11 cellular contexts compared by ENCODE assay signal in genomic region chr14:52844262-52845060, GRCh38. TPM values are rescaled to one million over a fixed set of nuclear protein-coding genes. Genes with fewer than 3 reads are reported as not detected.
DNase-seq lines count a peak whose midpoint lies in the region; ATAC-seq and TF ChIP-seq lines count a peak whose summit lies in the region.
"Had no signal": no experiment of that assay in that cellular context is flagged by ENCODE, and none has a peak within 500 bp of the region (broad histone marks: within the 10 kb centered on the region; RNA-seq: fewer than 3 reads in every experiment).

No MANE protein-coding gene starts in this region.

- no peaks in the 10 kb centered on the region for H3K9me3 Mint-ChIP-seq in stimulated activated naive CD8-positive, alpha-beta T cell treated with anti-CD3 and anti-CD28 coated beads, Interleukin-15, amount 100 ng/mL, for 72 hours
- H3K9me3 Mint-ChIP-seq: central memory CD8-positive, alpha-beta T cell had no signal

- no peak overlapping the region for H2BK5ac ChIP-seq in neuronal stem cell (ENCODE audit: low read length)

- H3K23ac ChIP-seq in neuronal stem cell (ENCODE audit: low read depth, low read length, poor library complexity), result no peak overlapping the region

- no peaks in the 10 kb centered on the region for H3F3A ChIP-seq in OCI-LY1 (ENCODE audit: insufficient read depth, low read length)

- H3K9ac ChIP-seq in OCI-LY1 (ENCODE audit: low read length), result no peak overlapping the region
- no peak overlapping the region for H3K9ac ChIP-seq in neuronal stem cell (ENCODE audit: low read depth, low read length, poor library complexity)

- 0 out of 2 replicates have a peak overlapping the region, but pooled peaks have one; percentile 7 for H3K4me2 ChIP-seq in OCI-LY1 (ENCODE audit: low read length)
- no peak overlapping the region for H3K4me2 ChIP-seq in neuronal stem cell (ENCODE audit: insufficient read depth, low read length, poor library complexity, severe bottlenecking)

- no peaks in the 10 kb centered on the region for H3K4me1 Mint-ChIP-seq in stimulated activated naive CD8-positive, alpha-beta T cell treated with anti-CD3 and anti-CD28 coated beads, Interleukin-15, amount 100 ng/mL, for 72 hours
- H3K4me1 Mint-ChIP-seq: central memory CD8-positive, alpha-beta T cell had no signal

- H3K79me1 ChIP-seq in neuronal stem cell (ENCODE audit: low read depth, low read length), result no peaks in the 10 kb centered on the region

- H4K91ac ChIP-seq in neuronal stem cell (ENCODE audit: low read depth, low read length, poor library complexity), result no peak overlapping the region

- H3K4me3 Mint-ChIP-seq in stimulated activated naive CD8-positive, alpha-beta T cell treated with anti-CD3 and anti-CD28 coated beads, Interleukin-15, amount 100 ng/mL, for 72 hours, result no peak overlapping the region
- H3K4me3 Mint-ChIP-seq: central memory CD8-positive, alpha-beta T cell had no signal

- H3K4me3 ChIP-seq in ACC112 (ENCODE audit: low read depth, low read length) (peak overlapping the region; percentile 44; the same call in 1 of the 2 replicates), OCI-LY1 (ENCODE audit: low read depth, low read length, poor library complexity, severe bottlenecking) (no peak overlapping the region), neuronal stem cell (ENCODE audit: low read length in 2 of 2) (no peak overlapping the region)

- peak overlapping the region; percentile 40 for H3K27ac ChIP-seq in ACC112 (ENCODE audit: low read depth, low read length)
- no peak overlapping the region for H3K27ac ChIP-seq in OCI-LY1 (ENCODE audit: low read depth, low read length, poor library complexity, severe bottlenecking)
- no peak overlapping the region for H3K27ac ChIP-seq in neuronal stem cell (replicated peaks; ENCODE audit: low read length)

- no peak overlapping the region for H2BK12ac ChIP-seq in neuronal stem cell (ENCODE audit: low read length)

- H2BK15ac ChIP-seq in neuronal stem cell (ENCODE audit: low read length), result no peak overlapping the region

- TF ChIP-seq CTCF in OCI-LY1 (IDR thresholded peaks at IDR 0.05; ENCODE audit: low read length), result no peak

- no peaks in the 10 kb centered on the region for H3K9me2 ChIP-seq in OCI-LY1 (ENCODE audit: low read depth, low read length)

- H4K20me1 ChIP-seq in OCI-LY1 (ENCODE audit: insufficient read depth, low read length), result no peaks in the 10 kb centered on the region

- H2AK5ac ChIP-seq in neuronal stem cell (ENCODE audit: low read depth, low read length), result no peak overlapping the region

- no peak overlapping the region for H3K4ac ChIP-seq in neuronal stem cell (ENCODE audit: low read length)

- no peak overlapping the region for H3K18ac ChIP-seq in neuronal stem cell (ENCODE audit: low read length)

- H3K36me3 ChIP-seq in ACC112 (ENCODE audit: insufficient read depth, low read length), result no peaks in the 10 kb centered on the region
- no peaks in the 10 kb centered on the region for H3K36me3 ChIP-seq in OCI-LY1 (ENCODE audit: insufficient read depth, low read length)
- H3K36me3 ChIP-seq in neuronal stem cell (replicated peaks in 1 of 2; ENCODE audit: control insufficient read depth in 2 of 2, insufficient read depth in 2 of 2, low read length in 2 of 2), result no peaks in the 10 kb centered on the region

- H3K4me1 ChIP-seq in ACC112 (ENCODE audit: control insufficient read depth, insufficient read depth, low read length, unreplicated experiment) (peaks cover 26% of the 10 kb centered on the region), OCI-LY1 (ENCODE audit: insufficient read depth, low read length, severe bottlenecking) (peaks cover 7% of the 10 kb centered on the region), neuronal stem cell (ENCODE audit: control insufficient read depth in 2 of 2, insufficient read depth in 1 of 2, low read depth in 1 of 2, low read length in 2 of 2) (peaks cover 4 to 5% of the 10 kb centered on the region in 2 donors)

- H3K27ac Mint-ChIP-seq in stimulated activated naive CD8-positive, alpha-beta T cell treated with anti-CD3 and anti-CD28 coated beads, Interleukin-15, amount 100 ng/mL, for 72 hours, result no peak overlapping the region

- no peak overlapping the region for H3K14ac ChIP-seq in neuronal stem cell (ENCODE audit: low read length)

- H2BK120ac ChIP-seq in neuronal stem cell (ENCODE audit: low read depth, low read length), result no peak overlapping the region

- DNase-seq in globus pallidus (ENCODE audit: low spot score) (peak; percentile 31), neuronal stem cell (ENCODE audit: low spot score) (no peak), NCI-H82 treated with DMSO at 0.1 percent for 48 hours (lab: John Stamatoyannopoulos, UW; ENCODE audit: unreplicated experiment) (no peak)
- no peak for DNase-seq in stimulated activated CD4-positive, alpha-beta T cell treated with anti-CD3 and anti-CD28 coated beads, Interleukin-1b, Interleukin-23, amount 100 ng/mL, for 48 hours
- DNase-seq in stimulated activated naive CD8-positive, alpha-beta T cell treated with anti-CD3 and anti-CD28 coated beads, Interleukin-15, amount 100 ng/mL, for 72 hours, result no peak
- DNase-seq: activated T-cell treated with anti-CD3 and anti-CD28 coated beads, Interleukin-2, amount 50 U/mL, for 1 hour; NCI-H526 treated with DMSO at 0.1 percent for 48 hours had no signal

- no peak overlapping the region for H4K8ac ChIP-seq in neuronal stem cell (ENCODE audit: low read depth, low read length)

- H3K27me3 ChIP-seq in ACC112 (ENCODE audit: insufficient read depth, low read length), result no peaks in the 10 kb centered on the region
- H3K27me3 ChIP-seq in OCI-LY1 (ENCODE audit: insufficient read depth, low read length), result no peaks in the 10 kb centered on the region
- H3K27me3 ChIP-seq in neuronal stem cell (ENCODE audit: control insufficient read depth in 3 of 3, insufficient read depth in 3 of 3, low read depth in 1 of 3, low read length in 3 of 3), result no peaks in the 10 kb centered on the region

- ATAC-seq in activated CD4-positive, CD25-positive, alpha-beta regulatory T cell treated with anti-CD3 and anti-CD28 coated beads, Interleukin-2, amount 50 U/mL, for 24 hours, result no peak
- ATAC-seq in stimulated activated naive CD8-positive, alpha-beta T cell treated with anti-CD3 and anti-CD28 coated beads, Interleukin-15, amount 100 ng/mL, for 72 hours, result no peak

- WGBS in neuronal stem cell (ENCODE audit: extremely low coverage in 2 of 2, insufficient read length in 2 of 2, insufficient replicate concordance in 1 of 2), 2 donors, result no CpG with 5 or more reads among the region's 6 CpGs

- H2AFZ ChIP-seq in ACC112 (ENCODE audit: low read length, unreplicated experiment) (peak overlapping the region; percentile 97), OCI-LY1 (ENCODE audit: low read length) (no peak overlapping the region), neuronal stem cell (ENCODE audit: low read length) (peak overlapping the region; percentile 81)

- H3K79me2 ChIP-seq in ACC112 (ENCODE audit: control insufficient read depth, insufficient read depth, low read length, unreplicated experiment) (no peaks in the 10 kb centered on the region), OCI-LY1 (ENCODE audit: insufficient read depth, low read length) (no peaks in the 10 kb centered on the region)

- H3K9me3 ChIP-seq in OCI-LY1 (ENCODE audit: low read length) (no peaks in the 10 kb centered on the region), neuronal stem cell (replicated peaks in 1 of 2; ENCODE audit: control insufficient read depth in 2 of 2, insufficient read depth in 1 of 2, low read depth in 1 of 2, low read length in 2 of 2) (no peaks in the 10 kb centered on the region)

- no peaks in the 10 kb centered on the region for H3K27me3 Mint-ChIP-seq in stimulated activated naive CD8-positive, alpha-beta T cell treated with anti-CD3 and anti-CD28 coated beads, Interleukin-15, amount 100 ng/mL, for 72 hours

RNA-seq across cellular contexts. Expression of gene GNPNAT1, which starts 53.1 kb away (rescaled TPM):
- 28.3 TPM for polyA plus RNA-seq in neuronal stem cell (2013, experiment 1 of 2)
- 26.1 TPM for polyA plus RNA-seq in neuronal stem cell (2013, experiment 2 of 2)
